22 cellular contexts compared by ENCODE assay signal in genomic region chr19:13530720-13531119, GRCh38. TPM values are rescaled to one million over a fixed set of nuclear protein-coding genes. Genes with fewer than 3 reads are reported as not detected.
A peak's percentile ranks its signal among the peaks of the same experiment; 100 is the strongest.
DNase-seq lines count a peak whose midpoint lies in the region; ATAC-seq and TF ChIP-seq lines count a peak whose summit lies in the region.
"Had no signal": no experiment of that assay in that cellular context is flagged by ENCODE, and none has a peak within 500 bp of the region (broad histone marks: within the 10 kb centered on the region; RNA-seq: fewer than 3 reads in every experiment).

No MANE protein-coding gene starts in this region.

- peak overlapping the region; percentile 44 for H3K4me2 ChIP-seq in neural cell (ENCODE audit: low read length)

- no peaks in the 10 kb centered on the region for H4K20me1 ChIP-seq in neural cell (ENCODE audit: insufficient read depth)

- no peak overlapping the region for H2AFZ ChIP-seq in neural cell (ENCODE audit: low read depth, low read length)

- no peak for TF ChIP-seq RAD21 in neural cell (conservative IDR thresholded peaks at IDR 0.05)

- H3K9ac ChIP-seq in neural cell (ENCODE audit: low read length), result no peak overlapping the region

- H3K4me3 ChIP-seq in neural cell (ENCODE audit: low read length), result no peak overlapping the region
- H3K4me3 ChIP-seq: SJSA1 had no signal

- H3K79me2 ChIP-seq in neural cell (replicated peaks; ENCODE audit: insufficient read depth, low read length), result no peaks in the 10 kb centered on the region

- peak; percentile 86 for TF ChIP-seq EP300 in neural cell (conservative IDR thresholded peaks at IDR 0.05; ENCODE audit: poor library complexity, severe bottlenecking)

- ATAC-seq in GM18861 (IDR thresholded peaks at IDR 0.05; ENCODE audit: unreplicated experiment) (no peak), HG02610 (IDR thresholded peaks at IDR 0.05; ENCODE audit: unreplicated experiment) (no peak)
- ATAC-seq: Right ventricle myocardium inferior had no signal

- TF ChIP-seq CTCF in neural cell (IDR thresholded peaks at IDR 0.05; ENCODE audit: poor library complexity, severe bottlenecking), result no peak

- H3K9me3 ChIP-seq in neural cell (ENCODE audit: low read length), result no peaks in the 10 kb centered on the region
- H3K9me3 ChIP-seq: SJSA1 had no signal

- peak; percentile 19 for DNase-seq in NCI-H82 (lab: John Stamatoyannopoulos, UW)
- no peak for DNase-seq in NCI-H82 treated with DMSO at 0.1 percent for 48 hours (lab: John Stamatoyannopoulos, UW; ENCODE audit: unreplicated experiment)
- DNase-seq in NCI-H2029 (lab: John Stamatoyannopoulos, UW), result peak; percentile 61
- peak; percentile 9 for DNase-seq in cerebellum (ENCODE audit: low spot score)
- DNase-seq in HUDEP-2 (lab: John Stamatoyannopoulos, UW; ENCODE audit: unreplicated experiment in 76 of 76), result no peak
- DNase-seq: Calu3; CD8-positive, alpha-beta memory T cell; GDM1; H7; HFFc6; IMR-90; NCI-H1694; NCI-H2171; NCI-H510A; NCI-H774; T-helper 1 cell had no signal

- no peaks in the 10 kb centered on the region for H3K27me3 ChIP-seq in neural cell (ENCODE audit: insufficient read depth, low read depth, low read length)
- H3K27me3 ChIP-seq: SJSA1 had no signal

- H3K27ac ChIP-seq in neural cell (ENCODE audit: low read length), result no peak overlapping the region
- H3K27ac ChIP-seq: C4-2B, SJSA1 had no signal

- no peaks in the 10 kb centered on the region for H3K36me3 ChIP-seq in neural cell (ENCODE audit: insufficient read depth, low read length)
- H3K36me3 ChIP-seq: SJSA1 had no signal

- no peaks in the 10 kb centered on the region for H3K9me2 ChIP-seq in neural cell (ENCODE audit: insufficient read depth, low read length)

- no peaks in the 10 kb centered on the region for H3F3A ChIP-seq in neural cell (ENCODE audit: insufficient read depth, low read length, poor library complexity, severe bottlenecking)

TF ChIP-seq in neural cell, 6 proteins besides CTCF, POLR2A, EP300 and RAD21:
- TF ChIP-seq, protein P1, sequence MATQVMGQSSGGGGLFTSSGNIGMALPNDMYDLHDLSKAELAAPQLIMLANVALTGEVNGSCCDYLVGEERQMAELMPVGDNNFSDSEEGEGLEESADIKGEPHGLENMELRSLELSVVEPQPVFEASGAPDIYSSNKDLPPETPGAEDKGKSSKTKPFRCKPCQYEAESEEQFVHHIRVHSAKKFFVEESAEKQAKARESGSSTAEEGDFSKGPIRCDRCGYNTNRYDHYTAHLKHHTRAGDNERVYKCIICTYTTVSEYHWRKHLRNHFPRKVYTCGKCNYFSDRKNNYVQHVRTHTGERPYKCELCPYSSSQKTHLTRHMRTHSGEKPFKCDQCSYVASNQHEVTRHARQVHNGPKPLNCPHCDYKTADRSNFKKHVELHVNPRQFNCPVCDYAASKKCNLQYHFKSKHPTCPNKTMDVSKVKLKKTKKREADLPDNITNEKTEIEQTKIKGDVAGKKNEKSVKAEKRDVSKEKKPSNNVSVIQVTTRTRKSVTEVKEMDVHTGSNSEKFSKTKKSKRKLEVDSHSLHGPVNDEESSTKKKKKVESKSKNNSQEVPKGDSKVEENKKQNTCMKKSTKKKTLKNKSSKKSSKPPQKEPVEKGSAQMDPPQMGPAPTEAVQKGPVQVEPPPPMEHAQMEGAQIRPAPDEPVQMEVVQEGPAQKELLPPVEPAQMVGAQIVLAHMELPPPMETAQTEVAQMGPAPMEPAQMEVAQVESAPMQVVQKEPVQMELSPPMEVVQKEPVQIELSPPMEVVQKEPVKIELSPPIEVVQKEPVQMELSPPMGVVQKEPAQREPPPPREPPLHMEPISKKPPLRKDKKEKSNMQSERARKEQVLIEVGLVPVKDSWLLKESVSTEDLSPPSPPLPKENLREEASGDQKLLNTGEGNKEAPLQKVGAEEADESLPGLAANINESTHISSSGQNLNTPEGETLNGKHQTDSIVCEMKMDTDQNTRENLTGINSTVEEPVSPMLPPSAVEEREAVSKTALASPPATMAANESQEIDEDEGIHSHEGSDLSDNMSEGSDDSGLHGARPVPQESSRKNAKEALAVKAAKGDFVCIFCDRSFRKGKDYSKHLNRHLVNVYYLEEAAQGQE (IDR thresholded peaks at IDR 0.05; ENCODE audit: borderline replicate concordance), result peak; percentile 26
- TF ChIP-seq MXI1 (conservative IDR thresholded peaks at IDR 0.05; ENCODE audit: poor library complexity, severe bottlenecking), result no peak
- peak; percentile 83 for TF ChIP-seq POLR2AphosphoS5 (IDR thresholded peaks at IDR 0.05)
- no peak for TF ChIP-seq SMC3 (conservative IDR thresholded peaks at IDR 0.05; ENCODE audit: poor library complexity)
- TF ChIP-seq EZH2 (IDR thresholded peaks at IDR 0.05; ENCODE audit: borderline replicate concordance, insufficient read depth, low read length, poor library complexity, severe bottlenecking), result no peak

RNA-seq across cellular contexts. Expression of gene CACNA1A, which starts 24.4 kb away (rescaled TPM):
- total RNA-seq in cerebellum, result 119 TPM
- 6.9 and 13.7 TPM in 2 replicates for polyA plus RNA-seq in neural cell
- polyA minus RNA-seq in neural cell, result 39.2 and 42.7 TPM in 2 replicates
- total RNA-seq: SJSA1 had no signal
- polyA plus RNA-seq: CD8-positive, alpha-beta memory T cell had no signal

Comparison
In these comparisons a context has a peak if more than half of its experiments do, and no peak if none do; other contexts are left out.
1. DNase-seq: peak in NCI-H82 (single experiment), NCI-H2029 (single experiment) and cerebellum (single experiment); none in NCI-H82 treated with DMSO at 0.1 percent for 48 hours (single experiment) and HUDEP-2 (0 of 76).